Comparison of ENCODE assay signal across 23 cellular contexts in the genomic region with DNA sequence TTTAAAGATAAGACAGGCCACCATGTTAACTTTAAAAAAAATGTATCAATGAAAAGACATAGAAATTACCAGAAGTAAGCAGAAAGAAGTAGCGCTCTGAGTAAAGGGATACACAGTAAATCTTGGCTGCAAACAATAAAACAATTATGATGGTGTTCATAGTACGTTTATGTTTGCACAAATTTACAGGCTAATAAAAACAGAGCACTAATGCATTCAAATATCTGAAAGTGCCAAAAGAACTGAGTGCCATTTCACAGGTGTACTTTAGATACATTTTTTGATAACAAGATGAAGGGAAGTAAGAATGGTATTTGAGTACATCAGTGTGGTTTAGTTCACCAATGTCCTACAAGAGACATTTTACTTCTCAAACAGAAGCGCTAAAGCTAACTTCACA. TPM values are rescaled to one million over a fixed set of nuclear protein-coding genes. Genes with fewer than 3 reads are reported as not detected.
"Had no signal": no experiment of that assay in that cellular context is flagged by ENCODE, and none has a peak within 500 bp of the region (broad histone marks: within the 10 kb centered on the region; RNA-seq: fewer than 3 reads in every experiment).

No MANE protein-coding gene starts in this region.

- H3K4me3 Mint-ChIP-seq: activated CD4-positive, alpha-beta memory T cell treated with anti-CD3 and anti-CD28 coated beads for 36 hours; activated CD4-positive, alpha-beta T cell treated with anti-CD3 and anti-CD28 coated beads, Interleukin-2, amount 10 ng/mL, durations not matched to agents 7 days and 5 days; activated naive CD4-positive, alpha-beta T cell treated with anti-CD3 and anti-CD28 coated beads, Interleukin-2, amount 10 ng/mL, durations not matched to agents 7 days and 5 days; activated naive CD8-positive, alpha-beta T cell treated with anti-CD3 and anti-CD28 coated beads for 36 hours; T-cell had no signal

- H3K27ac Mint-ChIP-seq: activated CD4-positive, alpha-beta memory T cell treated with anti-CD3 and anti-CD28 coated beads for 36 hours; activated CD4-positive, alpha-beta T cell treated with anti-CD3 and anti-CD28 coated beads, Interleukin-2, amount 10 ng/mL, durations not matched to agents 7 days and 5 days; activated naive CD4-positive, alpha-beta T cell treated with anti-CD3 and anti-CD28 coated beads, Interleukin-2, amount 10 ng/mL, durations not matched to agents 7 days and 5 days; activated naive CD8-positive, alpha-beta T cell treated with anti-CD3 and anti-CD28 coated beads for 36 hours; activated T-helper 2 cell treated with anti-CD3 and anti-CD28 coated beads, Interferon-gamma antibody, Interleukin-2, Interleukin-4, amounts not matched to agents 10 μg/mL and 5 μg/mL and 100 μg/mL, durations not matched to agents 14 hours and 24 hours and 36 hours; T-cell had no signal

- H3K4me1 Mint-ChIP-seq: activated CD4-positive, alpha-beta T cell treated with anti-CD3 and anti-CD28 coated beads, Interleukin-2, amount 10 ng/mL, durations not matched to agents 7 days and 5 days; activated naive CD4-positive, alpha-beta T cell treated with anti-CD3 and anti-CD28 coated beads, Interleukin-2, amount 10 ng/mL, durations not matched to agents 7 days and 5 days; activated naive CD8-positive, alpha-beta T cell treated with anti-CD3 and anti-CD28 coated beads for 36 hours; T-cell had no signal

- H3K27me3 Mint-ChIP-seq: activated naive CD4-positive, alpha-beta T cell treated with anti-CD3 and anti-CD28 coated beads, Interleukin-2, amount 10 ng/mL, durations not matched to agents 7 days and 5 days had no signal

- H3K27ac ChIP-seq: KMS-11, SK-N-MC had no signal

- H3K4me3 ChIP-seq: SK-N-MC had no signal

- H3K36me3 Mint-ChIP-seq: activated CD4-positive, alpha-beta memory T cell treated with anti-CD3 and anti-CD28 coated beads for 36 hours; activated naive CD4-positive, alpha-beta T cell treated with anti-CD3 and anti-CD28 coated beads, Interleukin-2, amount 10 ng/mL, durations not matched to agents 7 days and 5 days; activated naive CD8-positive, alpha-beta T cell treated with anti-CD3 and anti-CD28 coated beads for 36 hours; T-cell had no signal

- DNase-seq: activated CD4-positive, alpha-beta memory T cell treated with anti-CD3 and anti-CD28 coated beads for 36 hours; activated CD4-positive, alpha-beta T cell treated with anti-CD3 and anti-CD28 coated beads, Interleukin-2, amount 10 ng/mL, durations not matched to agents 7 days and 5 days; activated CD4-positive, CD25-positive, alpha-beta regulatory T cell; activated gamma-delta T cell treated with Interleukin-2 at 50 U/mL for 16 hours; activated naive CD4-positive, alpha-beta T cell treated with anti-CD3 and anti-CD28 coated beads, Interleukin-2, amount 10 ng/mL, durations not matched to agents 7 days and 5 days; activated naive CD8-positive, alpha-beta T cell treated with anti-CD3 and anti-CD28 coated beads for 36 hours; activated T-cell treated with anti-CD3 and anti-CD28 coated beads for 4 hours; activated T-cell treated with anti-CD3 and anti-CD28 coated beads, Interleukin-2, amount 50 U/mL, for 48 hours; MM.1S; NCI-H1105; NCI-H1436; NCI-H1694 treated with DMSO at 0.1 percent for 48 hours; NCI-H2029 treated with DMSO at 0.1 percent for 48 hours; NCI-H345; NCI-H510A; NK-92 treated with Interleukin-12 subunit alpha and Interleukin-12 subunit beta, amount 100 ng/mL, for 24 hours; T-cell; T-helper 2 cell; T1000 had no signal

- ATAC-seq: T-cell had no signal

- H3K9me3 Mint-ChIP-seq: activated CD4-positive, alpha-beta memory T cell treated with anti-CD3 and anti-CD28 coated beads for 36 hours; activated CD4-positive, alpha-beta T cell treated with anti-CD3 and anti-CD28 coated beads, Interleukin-2, amount 10 ng/mL, durations not matched to agents 7 days and 5 days; activated naive CD4-positive, alpha-beta T cell treated with anti-CD3 and anti-CD28 coated beads, Interleukin-2, amount 10 ng/mL, durations not matched to agents 7 days and 5 days; activated naive CD8-positive, alpha-beta T cell treated with anti-CD3 and anti-CD28 coated beads for 36 hours; activated T-helper 2 cell treated with anti-CD3 and anti-CD28 coated beads, Interferon-gamma antibody, Interleukin-2, Interleukin-4, amounts not matched to agents 10 μg/mL and 5 μg/mL and 100 μg/mL, durations not matched to agents 14 hours and 24 hours and 36 hours; T-cell had no signal

RNA-seq across cellular contexts. Expression of a gene that starts 32.9 kb away (rescaled TPM):
- total RNA-seq: activated CD4-positive, alpha-beta memory T cell treated with anti-CD3 and anti-CD28 coated beads for 36 hours; activated CD4-positive, alpha-beta T cell treated with anti-CD3 and anti-CD28 coated beads, Interleukin-2, amount 10 ng/mL, durations not matched to agents 7 days and 5 days; activated CD8-positive, alpha-beta memory T cell treated with anti-CD3 and anti-CD28 coated beads for 36 hours; activated naive CD8-positive, alpha-beta T cell treated with anti-CD3 and anti-CD28 coated beads for 36 hours; activated T-helper 2 cell treated with anti-CD3 and anti-CD28 coated beads, Interferon-gamma antibody, Interleukin-2, Interleukin-4, amounts not matched to agents 10 μg/mL and 5 μg/mL and 100 μg/mL, durations not matched to agents 14 hours and 24 hours and 36 hours had no signal
